ENCODE assay signal across 26 cellular contexts in the genomic region with DNA sequence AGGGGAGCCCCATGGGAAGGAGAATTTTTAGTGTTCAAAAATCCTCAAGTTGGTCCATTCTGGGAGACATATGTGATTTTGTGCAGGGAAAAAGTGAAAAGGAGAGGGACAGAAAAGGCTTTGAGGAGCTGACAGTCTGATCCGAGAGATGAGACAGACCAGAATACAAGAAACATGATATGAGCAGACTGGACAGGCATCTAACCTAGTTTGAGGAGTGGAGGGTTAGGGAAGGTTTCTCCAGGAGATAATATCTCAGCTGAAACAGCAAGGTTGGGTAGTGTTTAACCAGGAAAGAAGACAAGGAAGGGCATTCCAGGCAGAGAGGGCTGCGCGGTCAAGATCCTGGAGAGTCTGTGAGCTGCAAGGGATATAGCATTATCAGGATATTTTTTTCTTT.
"Had no signal": no experiment of that assay in that cellular context is flagged by ENCODE, and none has a peak within 500 bp of the region (broad histone marks: within the 10 kb centered on the region; RNA-seq: fewer than 3 reads in every experiment).

No MANE protein-coding gene starts in this region.

- H3K4me1 ChIP-seq: ascending aorta had no signal

- DNase-seq: activated B cell treated with CpG ODN at 0.5 μM for 24 hours; activated CD4-positive, alpha-beta memory T cell treated with anti-CD3 and anti-CD28 coated beads for 36 hours; activated CD4-positive, alpha-beta T cell treated with anti-CD3 and anti-CD28 coated beads for 4 hours; activated CD4-positive, alpha-beta T cell treated with anti-CD3 and anti-CD28 coated beads, Interleukin-2, amount 10 ng/mL, durations not matched to agents 24 days and 14 days; activated CD4-positive, alpha-beta T cell treated with anti-CD3 and anti-CD28 coated beads, Interleukin-2, amount 50 U/mL, for 1 hour; activated CD4-positive, alpha-beta T cell treated with anti-CD3 and anti-CD28 coated beads, Interleukin-2, amount 50 U/mL, for 4 hours; activated CD4-positive, CD25-positive, alpha-beta regulatory T cell treated with anti-CD3 and anti-CD28 coated beads, Interleukin-2, amount 50 U/mL, for 72 hours; activated CD8-positive, alpha-beta memory T cell treated with anti-CD3 and anti-CD28 coated beads, Interleukin-2, amount 50 U/mL, for 48 hours; activated CD8-positive, alpha-beta T cell treated with anti-CD3 and anti-CD28 coated beads for 36 hours; activated effector memory CD4-positive, alpha-beta T cell treated with Interleukin-2 at 50 U/mL for 16 hours; activated gamma-delta T cell; activated naive CD4-positive, alpha-beta T cell treated with anti-CD3 and anti-CD28 coated beads, Interleukin-2, amount 10 ng/mL, durations not matched to agents 7 days and 5 days; activated naive CD4-positive, alpha-beta T cell treated with Interleukin-2 at 50 U/mL for 16 hours; activated naive CD8-positive, alpha-beta T cell treated with anti-CD3 and anti-CD28 coated beads, Interleukin-2, amount 10 ng/mL, durations not matched to agents 7 days and 5 days; activated naive CD8-positive, alpha-beta T cell treated with anti-CD3 and anti-CD28 coated beads, Interleukin-2, amount 50 U/mL, for 24 hours; activated T-cell treated with anti-CD3 and anti-CD28 coated beads, Interleukin-2, amount 50 U/mL, for 24 hours; activated T-cell treated with anti-CD3 and anti-CD28 coated beads, Interleukin-2, amount 50 U/mL, for 48 hours; amygdala; anterior cingulate cortex; central memory CD4-positive, alpha-beta T cell; T-helper 1 cell; T-helper 2 cell; T-helper 9 cell had no signal

- H3K27ac ChIP-seq: ascending aorta, cardiac muscle cell, VCaP had no signal

- H3K36me3 ChIP-seq: ascending aorta, cardiac muscle cell had no signal

- H3K4me3 ChIP-seq: ascending aorta, cardiac muscle cell had no signal

- H3K27me3 ChIP-seq: ascending aorta, cardiac muscle cell had no signal

- ATAC-seq: activated CD8-positive, alpha-beta T cell treated with anti-CD3 and anti-CD28 coated beads for 36 hours; activated naive CD8-positive, alpha-beta T cell treated with anti-CD3 and anti-CD28 coated beads, Interleukin-2, amount 50 U/mL, for 24 hours had no signal
